Comparison of ENCODE assay signal across 9 cellular contexts in genomic region chr1:32208891-32209309, GRCh38. TPM values are rescaled to one million over a fixed set of nuclear protein-coding genes. Genes with fewer than 3 reads are reported as not detected.
DNase-seq lines count a peak whose midpoint lies in the region; ATAC-seq and TF ChIP-seq lines count a peak whose summit lies in the region.
"Had no signal": no experiment of that assay in that cellular context is flagged by ENCODE, and none has a peak within 500 bp of the region (broad histone marks: within the 10 kb centered on the region; RNA-seq: fewer than 3 reads in every experiment).

Gene DCDC2B, plus strand, starts transcription at chr1:32209089. Its CDS starts 5 bp downstream, at chr1:32209094.

- H3K4me3 Mint-ChIP-seq in T-helper 2 cell treated with Interferon-gamma antibody and Interleukin-4, amounts not matched to agents 5 μg/mL and 100 μg/mL, for 36 hours = no peak within 1 kb of the TSS

- H3K36me3 ChIP-seq in stomach = peaks cover 0 to 6% (median 4%) of the 10 kb centered on the region in 4 donors

- no peak for ATAC-seq in GM18909 (IDR thresholded peaks at IDR 0.05; ENCODE audit: poor library complexity, unreplicated experiment)

- peaks cover 11% of the 10 kb centered on the region for H3K4me1 Mint-ChIP-seq in T-helper 2 cell treated with Interferon-gamma antibody and Interleukin-4, amounts not matched to agents 5 μg/mL and 100 μg/mL, for 36 hours (ENCODE audit: low read depth)

- no peaks in the 10 kb centered on the region for H3K27me3 Mint-ChIP-seq in T-helper 2 cell treated with Interferon-gamma antibody and Interleukin-4, amounts not matched to agents 5 μg/mL and 100 μg/mL, for 36 hours (ENCODE audit: low read depth)

- H3K27ac Mint-ChIP-seq in T-helper 2 cell treated with Interferon-gamma antibody and Interleukin-4, amounts not matched to agents 5 μg/mL and 100 μg/mL, for 36 hours = peak within 1 kb of the TSS; percentile 43

- no peak for TF ChIP-seq POLR2A in stomach (IDR thresholded peaks at IDR 0.05)

- H3K9me3 ChIP-seq in stomach = no peaks in the 10 kb centered on the region
- H3K9me3 ChIP-seq: HAP-1 had no signal

- DNase-seq in T-helper 2 cell treated with Interferon-gamma antibody and Interleukin-4, amounts not matched to agents 5 μg/mL and 100 μg/mL, for 36 hours (ENCODE audit: low spot score) = no peak
- DNase-seq in T-helper 2 cell (no peak), NCI-H524 (lab: John Stamatoyannopoulos, UW) (peak; percentile 92 to 96), epithelial cell of esophagus (ENCODE audit: low read depth) (peak; percentile 73), stomach (peak; percentile 89), SIG-M5 (lab: John Stamatoyannopoulos, UW) (no peak)
- DNase-seq in activated T-cell treated with anti-CD3 and anti-CD28 coated beads, Interleukin-2, amount 50 U/mL, for 1 hour = no peak

- peaks cover 12 to 30% (median 26%) of the 10 kb centered on the region in 4 donors for H3K4me1 ChIP-seq in stomach
- H3K4me1 ChIP-seq: HAP-1 had no signal

- H3K27me3 ChIP-seq in stomach = no peaks in the 10 kb centered on the region

- TF ChIP-seq CTCF in epithelial cell of esophagus (IDR thresholded peaks at IDR 0.05; ENCODE audit: insufficient read depth, low read depth, low read length, missing control alignments) (no peak), stomach (IDR thresholded peaks at IDR 0.05) (peak in 1 of 7 experiments; percentile 8)

- peak within 1 kb of the TSS; percentile 18 to 65 (median 46) for H3K27ac ChIP-seq in stomach

- no peaks in the 10 kb centered on the region for H3K9me3 Mint-ChIP-seq in T-helper 2 cell treated with Interferon-gamma antibody and Interleukin-4, amounts not matched to agents 5 μg/mL and 100 μg/mL, for 36 hours

- intact Hi-C loops in stomach (cut with DNase I; ENCODE audit: low total_unique reads) = no loop called here

- no peak for TF ChIP-seq EP300 in stomach (IDR thresholded peaks at IDR 0.05)

- H3K4me3 ChIP-seq in epithelial cell of esophagus (ENCODE audit: low read length) (no peak within 1 kb of the TSS), stomach (no peak within 1 kb of the TSS)
- H3K4me3 ChIP-seq: HAP-1 had no signal

- H3K36me3 Mint-ChIP-seq in T-helper 2 cell treated with Interferon-gamma antibody and Interleukin-4, amounts not matched to agents 5 μg/mL and 100 μg/mL, for 36 hours (ENCODE audit: low read depth) = peaks cover 14% of the 10 kb centered on the region

- 33 to 43% (median 38%) methylated on average over 4 to 5 of the region's 5 CpGs; no CpG with 5 or more reads in 1 of the 5 donors for WGBS in stomach, 5 donors

RNA-seq across cellular contexts. Expression of gene DCDC2B, which starts in this region (rescaled TPM):
- not detected for total RNA-seq in stomach
- polyA plus RNA-seq in stomach = not detected

Comparison
In these comparisons a context has a peak if more than half of its experiments do, and no peak if none do; other contexts are left out.
1. Peak in DNase-seq and H3K27ac ChIP-seq in stomach; RNA of the gene not detected or under 1 TPM.
2. DNase-seq: peak in NCI-H524 (2 of 2) and epithelial cell of esophagus (single experiment); none in T-helper 2 cell treated with Interferon-gamma antibody and Interleukin-4, amounts not matched to agents 5 μg/mL and 100 μg/mL, for 36 hours (single experiment), T-helper 2 cell (0 of 5), activated T-cell treated with anti-CD3 and anti-CD28 coated beads, Interleukin-2, amount 50 U/mL, for 1 hour (single experiment) and SIG-M5 (single experiment).